25 cellular contexts compared by ENCODE assay signal in the genomic region with DNA sequence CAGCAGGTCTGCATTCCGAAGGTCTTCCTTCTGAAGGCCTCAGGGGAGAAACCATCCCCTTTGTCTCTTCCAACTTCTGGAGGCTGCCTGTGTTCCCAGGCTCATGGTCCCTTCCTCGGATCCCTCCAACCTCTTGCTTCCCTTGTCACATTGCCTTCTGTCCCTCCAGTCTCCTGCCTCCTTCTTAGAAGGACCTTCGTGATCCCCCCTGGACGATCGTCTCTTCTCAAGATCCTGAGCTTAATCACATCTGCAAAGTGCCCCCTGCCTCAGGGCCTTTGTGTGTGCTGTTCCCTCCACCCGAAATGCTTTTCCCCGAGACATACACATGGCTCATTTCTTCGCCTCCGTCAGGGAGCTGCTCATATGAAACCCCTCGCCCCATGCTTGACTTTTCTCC.
A peak's percentile ranks its signal among the peaks of the same experiment; 100 is the strongest.
DNase-seq lines count a peak whose midpoint lies in the region; ATAC-seq, FAIRE-seq and TF ChIP-seq lines count a peak whose summit lies in the region.
"Had no signal": no experiment of that assay in that cellular context is flagged by ENCODE, and none has a peak within 500 bp of the region (broad histone marks: within the 10 kb centered on the region; RNA-seq: fewer than 3 reads in every experiment).

No MANE protein-coding gene starts in this region.

- in situ Hi-C loops in K562 (cut with MboI), result no loop called here

- H3K36me3 ChIP-seq in Caco-2 (ENCODE audit: control insufficient read depth, insufficient read depth, low read length) (no peaks in the 10 kb centered on the region), K562 (ENCODE audit: control insufficient read depth, insufficient read depth, low read length) (no peaks in the 10 kb centered on the region), A673 (ENCODE audit: insufficient read depth, low read length, poor library complexity, severe bottlenecking) (no peaks in the 10 kb centered on the region), esophagus squamous epithelium (no peaks in the 10 kb centered on the region)
- H3K36me3 ChIP-seq: BE2C, colonic mucosa, ovary had no signal

- no peak overlapping the region for H3K9ac ChIP-seq in K562 (ENCODE audit: insufficient read depth in 1 of 2, low read depth in 2 of 2, low read length in 2 of 2)

- CTCF ChIA-PET in activated CD8-positive, alpha-beta T cell treated with anti-CD3 and anti-CD28 coated beads for 36 hours (lab: Charles Lee), result interaction anchor here (1.8 kb wide), 1 partner anchor 467 kb away, joined by 5 read pairs; no protein-coding TSS in a partner anchor
- CTCF ChIA-PET in activated CD8-positive, alpha-beta T cell treated with anti-CD3 and anti-CD28 coated beads, Interleukin-2, amount 10 ng/mL, durations not matched to agents 7 days and 5 days (lab: Charles Lee), result interaction anchor here (1.4 kb wide), 1 partner anchor 477 kb away, joined by 5 read pairs; no protein-coding TSS in a partner anchor
- CTCF ChIA-PET in Caco-2 (lab: Charles Lee) (interaction anchor here (0.6 kb wide), 1 partner anchor 424 kb away, joined by 3 read pairs; no protein-coding TSS in a partner anchor), K562 (lab: Yijun Ruan, JAX; ENCODE audit: low intra/inter-chr PET ratio) (no interaction called here), A673 (lab: Charles Lee) (no interaction called here)

- H3K36me3 Mint-ChIP-seq in activated CD8-positive, alpha-beta T cell treated with anti-CD3 and anti-CD28 coated beads for 36 hours (ENCODE audit: low read depth), result no peaks in the 10 kb centered on the region
- H3K36me3 Mint-ChIP-seq in activated CD8-positive, alpha-beta T cell treated with anti-CD3 and anti-CD28 coated beads, Interleukin-2, amount 10 ng/mL, durations not matched to agents 7 days and 5 days (ENCODE audit: low read depth), result no peaks in the 10 kb centered on the region
- H3K36me3 Mint-ChIP-seq in Caco-2 (ENCODE audit: insufficient read depth, unreplicated experiment), result no peaks in the 10 kb centered on the region
- no peaks in the 10 kb centered on the region for H3K36me3 Mint-ChIP-seq in osteocyte (ENCODE audit: unreplicated experiment)
- H3K36me3 Mint-ChIP-seq: naive B cell, WTC11 had no signal

- no peaks in the 10 kb centered on the region for H3K79me2 ChIP-seq in K562 (ENCODE audit: control insufficient read depth, insufficient read depth, low read length)

- 67% methylated on average over 9 of the region's 10 CpGs for WGBS in K562 (ENCODE audit: insufficient coverage, low coverage, missing lambda C conversion rate)
- 94 to 95% methylated on average over 9 to 10 of the region's 10 CpGs for WGBS in esophagus squamous epithelium, 2 donors

- H3K4me3 ChIP-seq in Caco-2 (ENCODE audit: low read depth, low read length) (no peak overlapping the region), K562 (no peak overlapping the region), A673 (ENCODE audit: low read depth, low read length, poor library complexity, severe bottlenecking) (no peak overlapping the region), esophagus squamous epithelium (no peak overlapping the region)
- H3K4me3 ChIP-seq: colonic mucosa, GM12878, ovary, smooth muscle cell had no signal

- no peak for TF ChIP-seq CTCF in activated CD8-positive, alpha-beta T cell treated with anti-CD3 and anti-CD28 coated beads for 36 hours (IDR thresholded peaks at IDR 0.05)
- TF ChIP-seq CTCF in Caco-2 (IDR thresholded peaks at IDR 0.05; ENCODE audit: insufficient read depth in 1 of 2, low read depth in 1 of 2, low read length in 1 of 2, severe bottlenecking in 1 of 2, unreplicated experiment in 1 of 2) (no peak), K562 (IDR thresholded peaks at IDR 0.05 in 2 of 3, conservative IDR thresholded peaks at IDR 0.05 in 1 of 3; ENCODE audit: insufficient read depth in 2 of 3, low read depth in 1 of 3, low read length in 3 of 3) (no peak), osteocyte (IDR thresholded peaks at IDR 0.05) (no peak), A673 (conservative IDR thresholded peaks at IDR 0.05; ENCODE audit: low read depth, low read length) (no peak), esophagus squamous epithelium (IDR thresholded peaks at IDR 0.05) (no peak)

- no peak for DNase-seq in activated CD8-positive, alpha-beta T cell treated with anti-CD3 and anti-CD28 coated beads for 36 hours
- DNase-seq in activated CD8-positive, alpha-beta T cell treated with anti-CD3 and anti-CD28 coated beads, Interleukin-2, amount 10 ng/mL, durations not matched to agents 7 days and 5 days, result no peak
- DNase-seq in Caco-2, result no peak
- DNase-seq in K562 (ENCODE audit: extremely low read depth in 1 of 4, low spot score in 3 of 4), result no peak
- DNase-seq in osteocyte (ENCODE audit: extremely low spot score, unreplicated experiment), result no peak
- DNase-seq in iPS-NIHi7 (ENCODE audit: extremely low spot score), result no peak
- no peak for DNase-seq in A673 (ENCODE audit: low spot score)
- DNase-seq in esophagus squamous epithelium (lab: John Stamatoyannopoulos, UW), result no peak
- DNase-seq: ACHN; activated CD8-positive, alpha-beta memory T cell treated with anti-CD3 and anti-CD28 coated beads for 24 hours; anterior cingulate cortex; BE2C; colonic mucosa; effector CD8-positive, alpha-beta T cell; kidney; naive B cell; NCI-H1694 treated with DMSO at 0.1 percent for 48 hours; NCI-H510A had no signal

- FAIRE-seq in K562 (lab: Jason Lieb, UNC), result no peak
- FAIRE-seq: bronchial epithelial cell, GM12878, kidney had no signal

- no peak overlapping the region for H3K4me3 Mint-ChIP-seq in activated CD8-positive, alpha-beta T cell treated with anti-CD3 and anti-CD28 coated beads for 36 hours
- no peak overlapping the region for H3K4me3 Mint-ChIP-seq in activated CD8-positive, alpha-beta T cell treated with anti-CD3 and anti-CD28 coated beads, Interleukin-2, amount 10 ng/mL, durations not matched to agents 7 days and 5 days
- no peak overlapping the region for H3K4me3 Mint-ChIP-seq in Caco-2 (ENCODE audit: unreplicated experiment)
- no peak overlapping the region for H3K4me3 Mint-ChIP-seq in osteocyte (ENCODE audit: unreplicated experiment)
- H3K4me3 Mint-ChIP-seq: activated T-cell treated with anti-CD3 and anti-CD28 coated beads, Interleukin-2, amount 50 U/mL, for 4 hours; naive B cell; WTC11 had no signal

- BruUV-seq in Caco-2 (replicated peaks; lab: Mats Ljungman, UMichigan), result no TSS peak
- no TSS peak for BruUV-seq in K562 (replicated peaks; lab: Mats Ljungman, UMichigan)
- no TSS peak for BruUV-seq in A673 (replicated peaks; lab: Mats Ljungman, UMichigan)

- H3K4me1 Mint-ChIP-seq in activated CD8-positive, alpha-beta T cell treated with anti-CD3 and anti-CD28 coated beads for 36 hours (ENCODE audit: low read depth), result peaks cover 49% of the 10 kb centered on the region
- peaks cover 47% of the 10 kb centered on the region for H3K4me1 Mint-ChIP-seq in activated CD8-positive, alpha-beta T cell treated with anti-CD3 and anti-CD28 coated beads, Interleukin-2, amount 10 ng/mL, durations not matched to agents 7 days and 5 days (ENCODE audit: low read depth)
- H3K4me1 Mint-ChIP-seq in Caco-2 (ENCODE audit: low read depth, unreplicated experiment), result no peaks in the 10 kb centered on the region
- H3K4me1 Mint-ChIP-seq in osteocyte (ENCODE audit: unreplicated experiment), result peaks cover 66% of the 10 kb centered on the region

- no peaks in the 10 kb centered on the region for H3K9me3 Mint-ChIP-seq in activated CD8-positive, alpha-beta T cell treated with anti-CD3 and anti-CD28 coated beads for 36 hours
- H3K9me3 Mint-ChIP-seq in activated CD8-positive, alpha-beta T cell treated with anti-CD3 and anti-CD28 coated beads, Interleukin-2, amount 10 ng/mL, durations not matched to agents 7 days and 5 days (ENCODE audit: insufficient read depth), result no peaks in the 10 kb centered on the region
- H3K9me3 Mint-ChIP-seq in Caco-2 (ENCODE audit: unreplicated experiment), result no peaks in the 10 kb centered on the region
- no peaks in the 10 kb centered on the region for H3K9me3 Mint-ChIP-seq in osteocyte (ENCODE audit: unreplicated experiment)
- H3K9me3 Mint-ChIP-seq: activated T-cell treated with anti-CD3 and anti-CD28 coated beads, Interleukin-2, amount 50 U/mL, for 4 hours; naive B cell; WTC11 had no signal

- TF ChIP-seq POLR2A in K562 (conservative IDR thresholded peaks at IDR 0.05), result no peak
- no peak for TF ChIP-seq POLR2A in esophagus squamous epithelium (IDR thresholded peaks at IDR 0.05)

- H2AFZ ChIP-seq in K562 (ENCODE audit: low read depth, low read length), result peak overlapping the region; percentile 44; the same call in 1 of the 2 replicates

- H3K9me3 ChIP-seq in Caco-2, result no peaks in the 10 kb centered on the region; the same call in 1 of the 2 replicates
- no peaks in the 10 kb centered on the region; the same call in 1 of the 2 replicates for H3K9me3 ChIP-seq in K562 (replicated peaks; ENCODE audit: control insufficient read depth, insufficient read depth, low read depth, low read length)
- H3K9me3 ChIP-seq in A673 (ENCODE audit: low read depth, low read length, poor library complexity, severe bottlenecking), result no peaks in the 10 kb centered on the region
- H3K9me3 ChIP-seq in esophagus squamous epithelium, result no peaks in the 10 kb centered on the region
- H3K9me3 ChIP-seq: colonic mucosa, ovary had no signal

- no peaks in the 10 kb centered on the region for H3K27me3 ChIP-seq in Caco-2 (replicated peaks; ENCODE audit: control insufficient read depth, insufficient read depth, low read length)
- no peaks in the 10 kb centered on the region for H3K27me3 ChIP-seq in K562 (ENCODE audit: control insufficient read depth in 2 of 2, insufficient read depth in 2 of 2, low read length in 2 of 2)
- H3K27me3 ChIP-seq in A673 (replicated peaks; ENCODE audit: insufficient read depth, low read depth, low read length, poor library complexity), result no peaks in the 10 kb centered on the region
- no peaks in the 10 kb centered on the region for H3K27me3 ChIP-seq in esophagus squamous epithelium
- H3K27me3 ChIP-seq: BE2C, colonic mucosa, ovary had no signal

- no peak for ATAC-seq in activated CD8-positive, alpha-beta T cell treated with anti-CD3 and anti-CD28 coated beads for 36 hours
- no peak for ATAC-seq in activated CD8-positive, alpha-beta T cell treated with anti-CD3 and anti-CD28 coated beads, Interleukin-2, amount 10 ng/mL, durations not matched to agents 7 days and 5 days
- ATAC-seq in K562, result no peak
- ATAC-seq: GM12878, SK-N-SH treated with all-trans-retinoic acid at 6 μM for 48 hours had no signal

- no peak overlapping the region for H3K27ac ChIP-seq in K562 (ENCODE audit: extremely low read depth, low read depth, low read length)
- no peak overlapping the region for H3K27ac ChIP-seq in A673 (ENCODE audit: low read depth, low read length, poor library complexity, severe bottlenecking)
- no peak overlapping the region for H3K27ac ChIP-seq in esophagus squamous epithelium
- H3K27ac ChIP-seq: colonic mucosa, ovary had no signal

- TF ChIP-seq RAD21 in K562 (CRISPR knock-in tag; conservative IDR thresholded peaks at IDR 0.05 in 1 of 2, IDR thresholded peaks at IDR 0.05 in 1 of 2), result no peak

- no peak overlapping the region for H3K4me2 ChIP-seq in K562 (ENCODE audit: insufficient read depth, low read length)
- H3K4me2 ChIP-seq: smooth muscle cell had no signal

- POLR2A ChIA-PET in activated CD8-positive, alpha-beta T cell treated with anti-CD3 and anti-CD28 coated beads for 36 hours (lab: Charles Lee), result no interaction called here
- POLR2A ChIA-PET in activated CD8-positive, alpha-beta T cell treated with anti-CD3 and anti-CD28 coated beads, Interleukin-2, amount 10 ng/mL, durations not matched to agents 7 days and 5 days (lab: Charles Lee), result no interaction called here
- POLR2A ChIA-PET in Caco-2 (lab: Charles Lee), result no interaction called here
- POLR2A ChIA-PET in K562 (lab: Yijun Ruan, JAX), result interaction anchor here (1.4 kb wide), 1 partner anchor 174 kb away, joined by 3 read pairs; no protein-coding TSS in a partner anchor
- POLR2A ChIA-PET in A673 (lab: Charles Lee; ENCODE audit: low non-redundant PET), result no interaction called here

- intact Hi-C loops in activated CD8-positive, alpha-beta T cell treated with anti-CD3 and anti-CD28 coated beads for 36 hours (cut with micrococcal nuclease), result no loop called here
- intact Hi-C loops in Caco-2 (cut with micrococcal nuclease; ENCODE audit: unreplicated experiment) (no loop called here), K562 (cut with micrococcal nuclease) (no loop called here), A673 (cut with micrococcal nuclease; ENCODE audit: unreplicated experiment) (no loop called here), esophagus squamous epithelium (cut with DNase I) (no loop called here)

- no peak for TF ChIP-seq EP300 in K562 (IDR thresholded peaks at IDR 0.05; ENCODE audit: low read length)

- peak overlapping the region; percentile 58 for H3K27ac Mint-ChIP-seq in activated CD8-positive, alpha-beta T cell treated with anti-CD3 and anti-CD28 coated beads for 36 hours
- no peak overlapping the region for H3K27ac Mint-ChIP-seq in activated CD8-positive, alpha-beta T cell treated with anti-CD3 and anti-CD28 coated beads, Interleukin-2, amount 10 ng/mL, durations not matched to agents 7 days and 5 days
- peak overlapping the region; percentile 46 for H3K27ac Mint-ChIP-seq in Caco-2 (ENCODE audit: unreplicated experiment)
- peak overlapping the region; percentile 24 for H3K27ac Mint-ChIP-seq in osteocyte (ENCODE audit: unreplicated experiment)
- H3K27ac Mint-ChIP-seq: WTC11 had no signal

- no peaks in the 10 kb centered on the region for H4K20me1 ChIP-seq in K562 (replicated peaks; ENCODE audit: control insufficient read depth, insufficient read depth, low read length)

- H3K9me1 ChIP-seq in K562 (ENCODE audit: control insufficient read depth, insufficient read depth, low read length), result no peaks in the 10 kb centered on the region

- no peaks in the 10 kb centered on the region for H3K27me3 Mint-ChIP-seq in activated CD8-positive, alpha-beta T cell treated with anti-CD3 and anti-CD28 coated beads for 36 hours
- no peaks in the 10 kb centered on the region for H3K27me3 Mint-ChIP-seq in activated CD8-positive, alpha-beta T cell treated with anti-CD3 and anti-CD28 coated beads, Interleukin-2, amount 10 ng/mL, durations not matched to agents 7 days and 5 days (ENCODE audit: low read depth)
- H3K27me3 Mint-ChIP-seq in Caco-2 (ENCODE audit: insufficient read depth, unreplicated experiment) (no peaks in the 10 kb centered on the region), osteocyte (ENCODE audit: unreplicated experiment) (no peaks in the 10 kb centered on the region)
- H3K27me3 Mint-ChIP-seq: naive B cell had no signal

- H3K4me1 ChIP-seq in Caco-2 (peaks cover 8% of the 10 kb centered on the region), K562 (replicated peaks in 1 of 2; ENCODE audit: control insufficient read depth in 2 of 2, insufficient read depth in 2 of 2, low read length in 2 of 2) (peaks cover 22 to 27% of the 10 kb centered on the region in 2 experiments), A673 (ENCODE audit: insufficient read depth, low read length, poor library complexity, severe bottlenecking) (no peaks in the 10 kb centered on the region), esophagus squamous epithelium (peaks cover 11 to 54% (median 19%) of the 10 kb centered on the region in 3 donors)
- H3K4me1 ChIP-seq: colonic mucosa had no signal

Comparison
In these comparisons a context has a peak if more than half of its experiments do, and no peak if none do; other contexts are left out.
1. CTCF ChIA-PET loops: an anchor here in activated CD8-positive, alpha-beta T cell treated with anti-CD3 and anti-CD28 coated beads for 36 hours (1.8 kb wide), activated CD8-positive, alpha-beta T cell treated with anti-CD3 and anti-CD28 coated beads, Interleukin-2, amount 10 ng/mL, durations not matched to agents 7 days and 5 days (1.4 kb wide) and Caco-2 (0.6 kb wide); none called in K562 and A673.